ENCODE assay signal across 18 cellular contexts in genomic region chr10:124618674-124619073, GRCh38.
DNase-seq lines count a peak whose midpoint lies in the region; ATAC-seq, FAIRE-seq and TF ChIP-seq lines count a peak whose summit lies in the region.
"Had no signal": no experiment of that assay in that cellular context is flagged by ENCODE, and none has a peak within 500 bp of the region (broad histone marks: within the 10 kb centered on the region; RNA-seq: fewer than 3 reads in every experiment).

No MANE protein-coding gene starts in this region.

- H4K8ac ChIP-seq in neuronal stem cell (ENCODE audit: low read depth, low read length): no peak overlapping the region

- dilution Hi-C loops in mammary epithelial cell (cut with HindIII; ENCODE audit: low sequenced_read_pairs): loop anchor here (5.0 kb wide), 2 partner anchors 44 to 51 kb away; no protein-coding TSS in a partner anchor

- ATAC-seq in GM18870 (IDR thresholded peaks at IDR 0.05; ENCODE audit: unreplicated experiment): no peak
- ATAC-seq: activated naive CD4-positive, alpha-beta T cell treated with anti-CD3 and anti-CD28 coated beads, Interleukin-2, amount 50 U/mL, for 72 hours had no signal

- peaks cover 18% of the 10 kb centered on the region for H3K79me1 ChIP-seq in neuronal stem cell (ENCODE audit: low read depth, low read length)

- no peak overlapping the region for H3K4ac ChIP-seq in neuronal stem cell (ENCODE audit: low read length)

- in situ Hi-C loops in mammary epithelial cell (cut with MboI; ENCODE audit: low sequenced_read_pairs in 2 of 2): no loop called here

- FAIRE-seq in GM12891 (lab: Jason Lieb, UNC): no peak

- peak overlapping the region; percentile 48 for H3K18ac ChIP-seq in neuronal stem cell (ENCODE audit: low read length)

- H3K4me2 ChIP-seq in mammary epithelial cell (ENCODE audit: insufficient read depth, low read depth, low read length): peak overlapping the region; percentile 63
- H3K4me2 ChIP-seq in neuronal stem cell (ENCODE audit: insufficient read depth, low read length, poor library complexity, severe bottlenecking): no peak overlapping the region
- H3K4me2 ChIP-seq: neural progenitor cell had no signal

- H2BK5ac ChIP-seq in neuronal stem cell (ENCODE audit: low read length): peak overlapping the region; percentile 66

- H2BK12ac ChIP-seq in neuronal stem cell (ENCODE audit: low read length): peak overlapping the region; percentile 73

- no peak overlapping the region for H3K23ac ChIP-seq in neuronal stem cell (ENCODE audit: low read depth, low read length, poor library complexity)

- no peaks in the 10 kb centered on the region for H3K9me3 ChIP-seq in mammary epithelial cell (replicated peaks; ENCODE audit: insufficient read depth, low read length)
- no peaks in the 10 kb centered on the region for H3K9me3 ChIP-seq in breast epithelium
- no peaks in the 10 kb centered on the region for H3K9me3 ChIP-seq in effector memory CD4-positive, alpha-beta T cell (ENCODE audit: control insufficient read depth, low read length)
- H3K9me3 ChIP-seq in neuronal stem cell (replicated peaks in 1 of 2; ENCODE audit: control insufficient read depth in 2 of 2, insufficient read depth in 1 of 2, low read depth in 1 of 2, low read length in 2 of 2): no peaks in the 10 kb centered on the region
- H3K9me3 ChIP-seq: left lung, right atrium auricular region, testis had no signal

- no peak for TF ChIP-seq CTCF in mammary epithelial cell (conservative IDR thresholded peaks at IDR 0.05 in 1 of 2, IDR thresholded peaks at IDR 0.05 in 1 of 2; ENCODE audit: extremely low read depth in 1 of 2, insufficient read depth in 1 of 2, low read depth in 1 of 2, low read length in 2 of 2)
- no peak for TF ChIP-seq CTCF in breast epithelium (IDR thresholded peaks at IDR 0.05)

- 80% methylated on average over 6 of the region's 14 CpGs for WGBS in mammary epithelial cell (ENCODE audit: low coverage, missing lambda C conversion rate)
- no CpG with 5 or more reads among the region's 14 CpGs for WGBS in neuronal stem cell (ENCODE audit: extremely low coverage in 2 of 2, insufficient read length in 2 of 2, insufficient replicate concordance in 1 of 2), 2 donors

- intact Hi-C loops in mammary epithelial cell (cut with micrococcal nuclease): no loop called here
- intact Hi-C loops in breast epithelium (cut with DNase I; ENCODE audit: low total_unique reads): no loop called here

- TF ChIP-seq POLR2A in breast epithelium (IDR thresholded peaks at IDR 0.05) (no peak), GM12891 (IDR thresholded peaks at IDR 0.05; ENCODE audit: low read depth, low read length) (no peak)

- no peak overlapping the region for H2BK15ac ChIP-seq in neuronal stem cell (ENCODE audit: low read length)

- H3K27ac ChIP-seq in mammary epithelial cell (ENCODE audit: insufficient read depth, low read depth, low read length): no peak overlapping the region
- peak overlapping the region in 1 of 2 donors; percentile 25 for H3K27ac ChIP-seq in breast epithelium
- peak overlapping the region; percentile 48 for H3K27ac ChIP-seq in effector memory CD4-positive, alpha-beta T cell (ENCODE audit: insufficient read depth, low read length, poor library complexity, severe bottlenecking)
- H3K27ac ChIP-seq in neuronal stem cell (replicated peaks; ENCODE audit: low read length): no peak overlapping the region
- H3K27ac ChIP-seq: neural progenitor cell, right atrium auricular region, testis had no signal

- H3K36me3 ChIP-seq in mammary epithelial cell (ENCODE audit: insufficient read depth, low read length) (peaks cover 2% of the 10 kb centered on the region), breast epithelium (no peaks in the 10 kb centered on the region), neuronal stem cell (replicated peaks in 1 of 2; ENCODE audit: control insufficient read depth in 2 of 2, insufficient read depth in 2 of 2, low read length in 2 of 2) (peaks cover 13 to 24% of the 10 kb centered on the region in 2 donors)
- H3K36me3 ChIP-seq in effector memory CD4-positive, alpha-beta T cell (ENCODE audit: control insufficient read depth, insufficient read depth, low read length): peaks cover 27% of the 10 kb centered on the region
- H3K36me3 ChIP-seq: neural progenitor cell had no signal

- H3K27me3 ChIP-seq in mammary epithelial cell (ENCODE audit: insufficient read depth, low read length): no peaks in the 10 kb centered on the region
- H3K27me3 ChIP-seq in breast epithelium: no peaks in the 10 kb centered on the region
- H3K27me3 ChIP-seq in effector memory CD4-positive, alpha-beta T cell (replicated peaks; ENCODE audit: control insufficient read depth, insufficient read depth, low read length, poor library complexity, severe bottlenecking): no peaks in the 10 kb centered on the region
- H3K27me3 ChIP-seq in neuronal stem cell (ENCODE audit: control insufficient read depth in 3 of 3, insufficient read depth in 3 of 3, low read depth in 1 of 3, low read length in 3 of 3): no peaks in the 10 kb centered on the region
- H3K27me3 ChIP-seq: left lung, neural progenitor cell, right atrium auricular region, testis had no signal

- BruUV-seq in mammary epithelial cell (replicated peaks; lab: Mats Ljungman, UMichigan): no TSS peak

- no peak overlapping the region for H3K14ac ChIP-seq in neuronal stem cell (ENCODE audit: low read length)

- DNase-seq in mammary epithelial cell (no peak), breast epithelium (ENCODE audit: low spot score in 2 of 2) (no peak), neuronal stem cell (ENCODE audit: low spot score) (no peak), putamen (ENCODE audit: low spot score) (no peak), GM12891 (ENCODE audit: insufficient read length, low spot score) (no peak), COLO829 (ENCODE audit: low spot score) (no peak)
- no peak for DNase-seq in effector memory CD4-positive, alpha-beta T cell
- DNase-seq: activated CD4-positive, alpha-beta T cell treated with anti-CD3 and anti-CD28 coated beads for 4 hours; effector CD8-positive, alpha-beta T cell; foreskin fibroblast; NCI-H1436 treated with DMSO at 0.1 percent for 48 hours; NCI-H226; testis had no signal

- CTCF ChIA-PET in mammary epithelial cell (lab: Charles Lee; ENCODE audit: low non-redundant PET): no interaction called here

- H3K4me1 ChIP-seq in mammary epithelial cell (ENCODE audit: insufficient read depth, low read length): peaks cover 26% of the 10 kb centered on the region
- peaks cover 0 to 13% of the 10 kb centered on the region in 2 donors for H3K4me1 ChIP-seq in breast epithelium
- H3K4me1 ChIP-seq in effector memory CD4-positive, alpha-beta T cell (ENCODE audit: control insufficient read depth, insufficient read depth, low read length, poor library complexity, severe bottlenecking): peaks cover 27% of the 10 kb centered on the region
- H3K4me1 ChIP-seq in neuronal stem cell (ENCODE audit: control insufficient read depth in 2 of 2, insufficient read depth in 1 of 2, low read depth in 1 of 2, low read length in 2 of 2): peaks cover 0 to 20% of the 10 kb centered on the region in 2 donors
- H3K4me1 ChIP-seq: neural progenitor cell had no signal

- no peak overlapping the region for H2BK120ac ChIP-seq in neuronal stem cell (ENCODE audit: low read depth, low read length)

- no peak overlapping the region for H2AFZ ChIP-seq in mammary epithelial cell (ENCODE audit: low read depth, low read length)
- no peak overlapping the region for H2AFZ ChIP-seq in neuronal stem cell (ENCODE audit: low read length)
- H2AFZ ChIP-seq: neural progenitor cell had no signal

- H3K4me3 ChIP-seq in mammary epithelial cell (replicated peaks in 1 of 3; ENCODE audit: insufficient read depth in 1 of 3, low read depth in 2 of 3, low read length in 3 of 3): no peak overlapping the region
- H3K4me3 ChIP-seq in breast epithelium: no peak overlapping the region
- H3K4me3 ChIP-seq in effector memory CD4-positive, alpha-beta T cell (ENCODE audit: insufficient read depth, low read depth, low read length, poor library complexity, severe bottlenecking): no peak overlapping the region
- no peak overlapping the region for H3K4me3 ChIP-seq in neuronal stem cell (ENCODE audit: low read length in 2 of 2)
- H3K4me3 ChIP-seq: left lung, neural progenitor cell, right atrium auricular region, testis had no signal

- no peaks in the 10 kb centered on the region for H4K20me1 ChIP-seq in mammary epithelial cell (ENCODE audit: insufficient read depth, low read length)

- H3K9ac ChIP-seq in mammary epithelial cell (ENCODE audit: insufficient read depth, low read length) (no peak overlapping the region), neuronal stem cell (ENCODE audit: low read depth, low read length, poor library complexity) (peak overlapping the region; percentile 50)
- H3K9ac ChIP-seq: neural progenitor cell had no signal

- no peak overlapping the region for H4K91ac ChIP-seq in neuronal stem cell (ENCODE audit: low read depth, low read length, poor library complexity)

- peak overlapping the region; percentile 56 for H2AK5ac ChIP-seq in neuronal stem cell (ENCODE audit: low read depth, low read length)

- H3K79me2 ChIP-seq in mammary epithelial cell (ENCODE audit: insufficient read depth, low read length): peaks cover 9% of the 10 kb centered on the region

TF ChIP-seq in GM12891, 5 proteins besides CTCF, POLR2A, EP300 and RAD21:
- TF ChIP-seq POLR2AphosphoS5 (IDR thresholded peaks at IDR 0.05; ENCODE audit: low read depth, low read length) (no peak), POU2F2 (IDR thresholded peaks at IDR 0.05; ENCODE audit: low read depth, low read length) (no peak), SPI1 (IDR thresholded peaks at IDR 0.05; ENCODE audit: low read depth, low read length) (no peak), TAF1 (IDR thresholded peaks at IDR 0.05; ENCODE audit: low read depth, low read length) (no peak), PAX5 (IDR thresholded peaks at IDR 0.05; ENCODE audit: insufficient read depth, low read length, severe bottlenecking) (no peak)
